In the genomic region with DNA sequence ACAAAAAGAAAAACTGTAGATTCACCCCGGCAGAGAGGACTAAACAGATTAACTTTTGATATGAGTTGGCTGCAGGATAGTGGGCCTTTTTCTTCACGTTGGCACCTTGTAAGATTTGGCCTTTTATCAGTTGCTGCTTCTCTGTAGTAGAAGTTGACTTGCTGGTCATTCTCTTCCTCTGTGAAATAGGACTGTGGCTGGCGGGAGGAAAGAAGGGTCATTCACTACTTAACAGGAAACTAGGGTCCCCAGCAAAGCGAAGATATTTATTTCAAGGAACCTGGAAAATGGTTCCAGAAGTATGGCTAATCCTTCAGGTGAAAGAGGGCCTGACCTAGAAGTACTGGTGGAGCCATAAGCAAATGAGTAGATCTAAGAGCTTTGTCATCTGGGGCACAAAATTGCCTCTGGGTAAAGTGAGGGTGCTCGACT, we compare ENCODE assay signal across 9 cellular contexts. TPM values are rescaled to one million over a fixed set of nuclear protein-coding genes. Genes with fewer than 3 reads are reported as not detected.
DNase-seq lines count a peak whose midpoint lies in the region; ATAC-seq, FAIRE-seq and TF ChIP-seq lines count a peak whose summit lies in the region.
"Had no signal": no experiment of that assay in that cellular context is flagged by ENCODE, and none has a peak within 500 bp of the region (broad histone marks: within the 10 kb centered on the region; RNA-seq: fewer than 3 reads in every experiment).

No MANE protein-coding gene starts in this region.

- H3K4me3 ChIP-seq in Panc1 (ENCODE audit: low read depth in 2 of 2, low read length in 2 of 2) (peak overlapping the region; percentile 75 to 91), esophagus muscularis mucosa (peak overlapping the region; percentile 72 to 87 (median 84)), retinal pigment epithelial cell (ENCODE audit: low read length) (peak overlapping the region; percentile 88)

- in situ Hi-C loops in Panc1 (cut with HindIII; ENCODE audit: low pct_unique_long_range_greater_than_20kb, low sequenced_read_pairs) = no loop called here

- no peak for TF ChIP-seq POLR2A in esophagus muscularis mucosa (IDR thresholded peaks at IDR 0.05; ENCODE audit: low read depth)

- WGBS in esophagus muscularis mucosa = 66% methylated on average over 5 of the region's 5 CpGs

- CTCF ChIA-PET in Panc1 (lab: Charles Lee) = no interaction called here

- FAIRE-seq in GM19239 (lab: Jason Lieb, UNC) = no peak
- FAIRE-seq: colon had no signal

- no peak for TF ChIP-seq EP300 in esophagus muscularis mucosa (IDR thresholded peaks at IDR 0.05)

- TF ChIP-seq CTCF in Panc1 (IDR thresholded peaks at IDR 0.05) (no peak), esophagus muscularis mucosa (IDR thresholded peaks at IDR 0.05) (no peak), retinal pigment epithelial cell (conservative IDR thresholded peaks at IDR 0.05; ENCODE audit: low read depth, low read length) (no peak)

- DNase-seq in Panc1 (ENCODE audit: low read depth, low spot score) (no peak), esophagus muscularis mucosa (ENCODE audit: extremely low spot score) (no peak), retinal pigment epithelial cell (ENCODE audit: low read depth) (no peak), islet precursor cell (no peak), GM19239 (ENCODE audit: insufficient read length, low spot score) (no peak)

- H3K9me3 ChIP-seq in Panc1 (ENCODE audit: control insufficient read depth, insufficient read depth, low read depth, low read length) = peaks cover 5% of the 10 kb centered on the region; the same call in 1 of the 2 replicates
- no peaks in the 10 kb centered on the region for H3K9me3 ChIP-seq in esophagus muscularis mucosa

- H3K36me3 ChIP-seq in Panc1 (ENCODE audit: control insufficient read depth, insufficient read depth, low read length) (peaks cover 36% of the 10 kb centered on the region), esophagus muscularis mucosa (peaks cover 19 to 33% (median 30%) of the 10 kb centered on the region in 4 donors)

- BruUV-seq in Panc1 (replicated peaks; lab: Mats Ljungman, UMichigan) = no TSS peak

- H3K4me1 ChIP-seq in Panc1 (ENCODE audit: control insufficient read depth, insufficient read depth, low read length) = peaks cover 5% of the 10 kb centered on the region; the same call in 1 of the 2 replicates
- H3K4me1 ChIP-seq in esophagus muscularis mucosa = peaks cover 24 to 38% (median 28%) of the 10 kb centered on the region in 4 donors

- peak; percentile 0 for ATAC-seq in GM19035 (IDR thresholded peaks at IDR 0.05; ENCODE audit: unreplicated experiment)
- no peak for ATAC-seq in Panc1
- ATAC-seq in GM21528 (IDR thresholded peaks at IDR 0.05; ENCODE audit: low FRiP score, unreplicated experiment) = no peak
- no peak for ATAC-seq in HG02623 (IDR thresholded peaks at IDR 0.05; ENCODE audit: unreplicated experiment)

- intact Hi-C loops in Panc1 (cut with micrococcal nuclease; ENCODE audit: unreplicated experiment) = no loop called here
- intact Hi-C loops in esophagus muscularis mucosa (cut with DNase I) = no loop called here

- H3K27me3 ChIP-seq in Panc1 (ENCODE audit: control insufficient read depth, insufficient read depth, low read length) = no peaks in the 10 kb centered on the region
- H3K27me3 ChIP-seq in esophagus muscularis mucosa = no peaks in the 10 kb centered on the region

- H3K27ac ChIP-seq in Panc1 (ENCODE audit: low read length) (peak overlapping the region; percentile 83), esophagus muscularis mucosa (replicated peaks in 1 of 4) (peak overlapping the region; percentile 87 to 93 (median 90))

- POLR2A ChIA-PET in Panc1 (lab: Charles Lee) = no interaction called here

RNA-seq across cellular contexts. Expression of a gene that starts 0.4 kb away (rescaled TPM):
- total RNA-seq in Panc1 (2021; ENCODE audit: unreplicated experiment) (287 TPM), esophagus muscularis mucosa (100 to 1,000 TPM; 123 to 141 (median 133) TPM)
- polyA plus RNA-seq in Panc1 (2012; ENCODE audit: insufficient read length) = 315 TPM

RNA-seq across cellular contexts. Expression of a gene that starts 13.9 kb away (rescaled TPM):
- total RNA-seq in Panc1 (2021; ENCODE audit: unreplicated experiment) = 61.8 TPM
- polyA plus RNA-seq in Panc1 (2012; ENCODE audit: insufficient read length) = 21.8 TPM
- total RNA-seq in esophagus muscularis mucosa = 10 to 100 TPM; 36.5 to 48.6 (median 43.5) TPM
